ENCODE assay signal across 25 cellular contexts in genomic region chr20:50813101-50813643, GRCh38. TPM values are rescaled to one million over a fixed set of nuclear protein-coding genes. Genes with fewer than 3 reads are reported as not detected.
DNase-seq lines count a peak whose midpoint lies in the region; ATAC-seq and TF ChIP-seq lines count a peak whose summit lies in the region.
"Had no signal": no experiment of that assay in that cellular context is flagged by ENCODE, and none has a peak within 500 bp of the region (broad histone marks: within the 10 kb centered on the region; RNA-seq: fewer than 3 reads in every experiment).

No MANE protein-coding gene starts in this region.

- no peak for ATAC-seq in CD4-positive, CD25-positive, alpha-beta regulatory T cell (ENCODE audit: low read depth in 2 of 2)
- ATAC-seq in activated B cell treated with CpG ODN at 0.5 μM for 24 hours (ENCODE audit: low read depth): no peak
- ATAC-seq in naive thymus-derived CD8-positive, alpha-beta T cell: no peak
- ATAC-seq in HG03521 (IDR thresholded peaks at IDR 0.05; ENCODE audit: unreplicated experiment): no peak
- ATAC-seq: effector memory CD8-positive, alpha-beta T cell; esophagus mucosa; left lobe of liver; natural killer cell treated with Interleukin-12 subunit alpha and Interleukin-12 subunit beta and Interleukin-15 and Interleukin-18, amount 100 ng/mL, for 72 hours; stimulated activated effector memory CD8-positive, alpha-beta T cell treated with anti-CD3 and anti-CD28 coated beads, Interleukin-12 subunit alpha, Interleukin-12 subunit beta, amount 100 ng/mL, for 72 hours had no signal

- intact Hi-C loops in activated B cell treated with CpG ODN at 0.5 μM for 24 hours (cut with micrococcal nuclease) (loop anchor here (10.0 kb wide), 3 partner anchors 298 to 732 kb away; partner anchors contain the start of genes NFATC2 and PTPN1), vagina (cut with DNase I) (no loop called here)

- peaks cover 0 to 2% (median 0%) of the 10 kb centered on the region in 7 donors for H3K9me3 Mint-ChIP-seq in CD4-positive, CD25-positive, alpha-beta regulatory T cell
- H3K9me3 Mint-ChIP-seq in activated B cell treated with CpG ODN at 0.5 μM for 24 hours: peaks cover 6% of the 10 kb centered on the region
- no peaks in the 10 kb centered on the region for H3K9me3 Mint-ChIP-seq in naive thymus-derived CD8-positive, alpha-beta T cell
- H3K9me3 Mint-ChIP-seq: CD4-positive, alpha-beta memory T cell; effector memory CD8-positive, alpha-beta T cell; immature natural killer cell; natural killer cell treated with Interleukin-12 subunit alpha and Interleukin-12 subunit beta and Interleukin-15 and Interleukin-18, amount 100 ng/mL, for 72 hours; stimulated activated effector memory CD8-positive, alpha-beta T cell treated with anti-CD3 and anti-CD28 coated beads, Interleukin-12 subunit alpha, Interleukin-12 subunit beta, amount 100 ng/mL, for 72 hours; T-helper 1 cell treated with Interleukin-12 subunit alpha and Interleukin-12 subunit beta and Interleukin-4 antibody, amounts not matched to agents 30 μg/mL and 1 μg/mL, for 36 hours had no signal

- TF ChIP-seq CTCF in GM12864 (IDR thresholded peaks at IDR 0.05; ENCODE audit: low read depth, low read length, missing control alignments) (no peak), activated B cell treated with CpG ODN at 0.5 μM for 24 hours (IDR thresholded peaks at IDR 0.05) (no peak), vagina (IDR thresholded peaks at IDR 0.05) (no peak)

- H3K27me3 Mint-ChIP-seq in CD4-positive, CD25-positive, alpha-beta regulatory T cell: no peaks in the 10 kb centered on the region
- H3K27me3 Mint-ChIP-seq in activated B cell treated with CpG ODN at 0.5 μM for 24 hours: no peaks in the 10 kb centered on the region
- peaks cover 0 to under 1% (median 0%) of the 10 kb centered on the region in 5 donors for H3K27me3 Mint-ChIP-seq in naive thymus-derived CD8-positive, alpha-beta T cell
- H3K27me3 Mint-ChIP-seq: CD4-positive, alpha-beta memory T cell; effector memory CD8-positive, alpha-beta T cell; natural killer cell treated with Interleukin-12 subunit alpha and Interleukin-12 subunit beta and Interleukin-15 and Interleukin-18, amount 100 ng/mL, for 72 hours had no signal

- no peaks in the 10 kb centered on the region for H3K9me3 ChIP-seq in CD4-positive, CD25-positive, alpha-beta regulatory T cell (ENCODE audit: control insufficient read depth in 2 of 2, low read length in 2 of 2)
- H3K9me3 ChIP-seq in vagina: no peaks in the 10 kb centered on the region
- H3K9me3 ChIP-seq: right atrium auricular region, SJCRH30, testis had no signal

- H3K4me3 ChIP-seq in CD4-positive, CD25-positive, alpha-beta regulatory T cell (ENCODE audit: low read depth, low read length): no peak overlapping the region
- H3K4me3 ChIP-seq in GM12864 (ENCODE audit: low read depth, low read length): peak overlapping the region; percentile 7; the same call in 1 of the 2 replicates
- H3K4me3 ChIP-seq in vagina: no peak overlapping the region
- H3K4me3 ChIP-seq: hepatocyte, right atrium auricular region, SJCRH30, spleen, testis had no signal

- TF ChIP-seq POLR2A in vagina (IDR thresholded peaks at IDR 0.05): no peak

- no peak for DNase-seq in CD4-positive, CD25-positive, alpha-beta regulatory T cell
- DNase-seq in GM12864 (ENCODE audit: low read depth) (no peak), activated B cell treated with CpG ODN at 0.5 μM for 24 hours (no peak), vagina (ENCODE audit: extremely low spot score in 2 of 2) (no peak), SK-N-DZ (ENCODE audit: low spot score) (no peak)
- DNase-seq in naive thymus-derived CD8-positive, alpha-beta T cell: no peak
- DNase-seq: activated CD4-positive, alpha-beta T cell treated with anti-CD3 and anti-CD28 coated beads for 4 hours; CD4-positive, alpha-beta memory T cell; effector memory CD8-positive, alpha-beta T cell; immature natural killer cell; NCI-H187; NCI-H69; SJCRH30; spleen; stimulated activated CD4-positive, alpha-beta T cell treated with anti-CD3 and anti-CD28 coated beads, Interleukin-2, amount 100 ng/mL, for 48 hours; testis had no signal

- no peak overlapping the region for H3K27ac ChIP-seq in CD4-positive, CD25-positive, alpha-beta regulatory T cell (ENCODE audit: insufficient read depth, low read length, poor library complexity, severe bottlenecking)
- H3K27ac ChIP-seq in vagina: no peak overlapping the region
- H3K27ac ChIP-seq: hepatocyte, parathyroid adenoma, right atrium auricular region, SJCRH30, testis had no signal

- H3K27me3 ChIP-seq in CD4-positive, CD25-positive, alpha-beta regulatory T cell (ENCODE audit: control insufficient read depth, insufficient read depth, low read length): no peaks in the 10 kb centered on the region
- no peaks in the 10 kb centered on the region for H3K27me3 ChIP-seq in vagina
- H3K27me3 ChIP-seq: hepatocyte, right atrium auricular region, SJCRH30, spleen, testis had no signal

- H3K4me1 ChIP-seq in CD4-positive, CD25-positive, alpha-beta regulatory T cell (ENCODE audit: control insufficient read depth, insufficient read depth, low read length, poor library complexity, severe bottlenecking): peaks cover 7% of the 10 kb centered on the region
- H3K4me1 ChIP-seq in vagina: no peaks in the 10 kb centered on the region
- H3K4me1 ChIP-seq: right atrium auricular region, SJCRH30, testis had no signal

- H3K27ac Mint-ChIP-seq in CD4-positive, CD25-positive, alpha-beta regulatory T cell: peak overlapping the region in 2 of 3 donors; percentile 4 to 38
- peak overlapping the region; percentile 98 for H3K27ac Mint-ChIP-seq in activated B cell treated with CpG ODN at 0.5 μM for 24 hours
- H3K27ac Mint-ChIP-seq in naive thymus-derived CD8-positive, alpha-beta T cell: peak overlapping the region; percentile 55 to 100 (median 86)
- H3K27ac Mint-ChIP-seq: natural killer cell treated with Interleukin-12 subunit alpha and Interleukin-12 subunit beta and Interleukin-15 and Interleukin-18, amount 100 ng/mL, for 72 hours; stimulated activated effector memory CD8-positive, alpha-beta T cell treated with anti-CD3 and anti-CD28 coated beads, Interleukin-12 subunit alpha, Interleukin-12 subunit beta, amount 100 ng/mL, for 72 hours; T-helper 1 cell treated with Interleukin-12 subunit alpha and Interleukin-12 subunit beta and Interleukin-4 antibody, amounts not matched to agents 30 μg/mL and 1 μg/mL, for 36 hours had no signal

- POLR2A ChIA-PET in activated B cell treated with CpG ODN at 0.5 μM for 24 hours (lab: Charles Lee): interaction anchor here (0.5 to 15.0 kb wide), 7 partner anchors 10 to 776 kb away, joined by 4 to 233 read pairs (median 8); partner anchors contain the start of genes ADNP and BCAS4
- POLR2A ChIA-PET in naive thymus-derived CD8-positive, alpha-beta T cell (lab: Charles Lee): interaction anchor here (0.6 to 8.0 kb wide), 3 partner anchors 11 to 118 kb away, joined by 3 to 160 read pairs (median 18); partner anchors contain the start of genes ADNP and BCAS4

- CTCF ChIA-PET in activated B cell treated with CpG ODN at 0.5 μM for 24 hours (lab: Charles Lee): interaction anchor here (1.3 to 2.2 kb wide), 3 partner anchors 19 to 174 kb away, joined by 3 to 13 read pairs (median 4); partner anchors contain the start of gene BCAS4

- H3K4me3 Mint-ChIP-seq in CD4-positive, CD25-positive, alpha-beta regulatory T cell: no peak overlapping the region
- H3K4me3 Mint-ChIP-seq in activated B cell treated with CpG ODN at 0.5 μM for 24 hours: peak overlapping the region; percentile 55
- H3K4me3 Mint-ChIP-seq in naive thymus-derived CD8-positive, alpha-beta T cell: peak overlapping the region in 6 of 10 donors; percentile 6 to 51 (median 22)
- H3K4me3 Mint-ChIP-seq: effector memory CD8-positive, alpha-beta T cell; immature natural killer cell; natural killer cell treated with Interleukin-12 subunit alpha and Interleukin-12 subunit beta and Interleukin-15 and Interleukin-18, amount 100 ng/mL, for 72 hours; stimulated activated effector memory CD8-positive, alpha-beta T cell treated with anti-CD3 and anti-CD28 coated beads, Interleukin-12 subunit alpha, Interleukin-12 subunit beta, amount 100 ng/mL, for 72 hours; T-helper 1 cell treated with Interleukin-12 subunit alpha and Interleukin-12 subunit beta and Interleukin-4 antibody, amounts not matched to agents 30 μg/mL and 1 μg/mL, for 36 hours had no signal

- H3K4me1 Mint-ChIP-seq in CD4-positive, CD25-positive, alpha-beta regulatory T cell: peaks cover 0 to 36% (median 11%) of the 10 kb centered on the region in 4 donors
- peaks cover 94% of the 10 kb centered on the region for H3K4me1 Mint-ChIP-seq in activated B cell treated with CpG ODN at 0.5 μM for 24 hours
- H3K4me1 Mint-ChIP-seq in naive thymus-derived CD8-positive, alpha-beta T cell: peaks cover 33 to 86% (median 80%) of the 10 kb centered on the region in 4 donors

- H3K36me3 ChIP-seq in CD4-positive, CD25-positive, alpha-beta regulatory T cell (ENCODE audit: control insufficient read depth, insufficient read depth, low read length): no peaks in the 10 kb centered on the region
- H3K36me3 ChIP-seq in vagina: no peaks in the 10 kb centered on the region
- H3K36me3 ChIP-seq: right atrium auricular region, SJCRH30, spleen had no signal

- H3K36me3 Mint-ChIP-seq in CD4-positive, CD25-positive, alpha-beta regulatory T cell: peaks cover 15% of the 10 kb centered on the region
- peaks cover 17% of the 10 kb centered on the region for H3K36me3 Mint-ChIP-seq in activated B cell treated with CpG ODN at 0.5 μM for 24 hours (ENCODE audit: low read depth)
- H3K36me3 Mint-ChIP-seq in naive thymus-derived CD8-positive, alpha-beta T cell: peaks cover under 1 to 5% (median 3%) of the 10 kb centered on the region in 3 donors
- H3K36me3 Mint-ChIP-seq: natural killer cell treated with Interleukin-12 subunit alpha and Interleukin-12 subunit beta and Interleukin-15 and Interleukin-18, amount 100 ng/mL, for 72 hours had no signal

RNA-seq across cellular contexts. Expression of gene BCAS4, which starts 18.3 kb away (rescaled TPM):
- total RNA-seq in CD4-positive, CD25-positive, alpha-beta regulatory T cell: 8.0 TPM
- 10 to 100 TPM in 3 of 4 donors, 1 to 10 TPM in 1; 8.5 to 17.6 (median 15.5) TPM for polyA plus RNA-seq in CD4-positive, CD25-positive, alpha-beta regulatory T cell
- total RNA-seq in activated B cell treated with CpG ODN at 0.5 μM for 24 hours (43.2 and 46.7 TPM in 2 replicates), vagina (1.7 TPM)
- 10 to 100 TPM; 77.4 to 89.9 TPM for total RNA-seq in naive thymus-derived CD8-positive, alpha-beta T cell
- 10 to 100 TPM; 33.5 to 51.5 (median 39.9) TPM for polyA plus RNA-seq in naive thymus-derived CD8-positive, alpha-beta T cell
- 18.4 and 26.0 TPM in 2 replicates for polyA plus RNA-seq in SK-N-DZ (2014; cell fraction: cytosol; rRNA removed)
- 28.8 and 32.0 TPM in 2 replicates for polyA plus RNA-seq in SK-N-DZ (2014; cell fraction: nucleus; rRNA removed)

Comparison
In these comparisons a context has a peak if more than half of its experiments do, and no peak if none do; other contexts are left out.
1. H3K27ac Mint-ChIP-seq: peak in every context shown above with its lines; median percentile 98 in activated B cell treated with CpG ODN at 0.5 μM for 24 hours; 86 in naive thymus-derived CD8-positive, alpha-beta T cell; 21 in CD4-positive, CD25-positive, alpha-beta regulatory T cell.
2. H3K4me3 Mint-ChIP-seq: peak in activated B cell treated with CpG ODN at 0.5 μM for 24 hours (single experiment) and naive thymus-derived CD8-positive, alpha-beta T cell (6 of 10); none in CD4-positive, CD25-positive, alpha-beta regulatory T cell (0 of 4).